In genomic region chr6:38739532-38739931, GRCh38 we compare ENCODE assay signal across 15 cellular contexts. TPM values are rescaled to one million over a fixed set of nuclear protein-coding genes. Genes with fewer than 3 reads are reported as not detected.
DNase-seq lines count a peak whose midpoint lies in the region; ATAC-seq and TF ChIP-seq lines count a peak whose summit lies in the region.
"Had no signal": no experiment of that assay in that cellular context is flagged by ENCODE, and none has a peak within 500 bp of the region (broad histone marks: within the 10 kb centered on the region; RNA-seq: fewer than 3 reads in every experiment).

No MANE protein-coding gene starts in this region.

- H3K79me2 ChIP-seq in OCI-LY1 (ENCODE audit: insufficient read depth, low read length): no peaks in the 10 kb centered on the region

- no peak overlapping the region for H2AFZ ChIP-seq in OCI-LY1 (ENCODE audit: low read length)

- no peaks in the 10 kb centered on the region for H3K4me1 ChIP-seq in OCI-LY1 (ENCODE audit: insufficient read depth, low read length, severe bottlenecking)
- H3K4me1 ChIP-seq in esophagus squamous epithelium: no peaks in the 10 kb centered on the region
- no peaks in the 10 kb centered on the region for H3K4me1 ChIP-seq in testis
- H3K4me1 ChIP-seq: BLaER1 treated with 17β-estradiol and CSF1 and Interleukin-3, amounts not matched to agents 10 nM and 100 nM had no signal

- no peak overlapping the region for H3K4me2 ChIP-seq in OCI-LY1 (ENCODE audit: low read length)
- H3K4me2 ChIP-seq: BLaER1 treated with 17β-estradiol and CSF1 and Interleukin-3, amounts not matched to agents 10 nM and 100 nM had no signal

- no peak overlapping the region for H3K4me3 Mint-ChIP-seq in activated CD8-positive, alpha-beta T cell treated with anti-CD3 and anti-CD28 coated beads for 36 hours
- H3K4me3 Mint-ChIP-seq in activated CD8-positive, alpha-beta T cell treated with anti-CD3 and anti-CD28 coated beads, Interleukin-2, amount 10 ng/mL, durations not matched to agents 7 days and 5 days: no peak overlapping the region
- H3K4me3 Mint-ChIP-seq: activated T-helper 17 cell treated with anti-CD3 and anti-CD28 coated beads, Interleukin-2, amount 50 U/mL, for 72 hours; IgD-negative memory B cell; stimulated activated memory B cell treated with anti-CD40 and anti-IgM and Interleukin-4, amounts not matched to agents 10 μg/mL and 1 μg/mL and 100 μg/mL, for 72 hours; T-helper 2 cell treated with Interferon-gamma antibody and Interleukin-4, amounts not matched to agents 5 μg/mL and 100 μg/mL, for 36 hours had no signal

- 36 to 47% methylated on average over 5 of the region's 5 CpGs for WGBS in esophagus squamous epithelium, 2 donors
- WGBS in testis, 2 donors: 58 to 65% methylated on average over 5 of the region's 5 CpGs

- H3K9me3 ChIP-seq in OCI-LY1 (ENCODE audit: low read length) (no peaks in the 10 kb centered on the region), esophagus squamous epithelium (no peaks in the 10 kb centered on the region), testis (no peaks in the 10 kb centered on the region)

- CTCF ChIA-PET in activated CD8-positive, alpha-beta T cell treated with anti-CD3 and anti-CD28 coated beads for 36 hours (lab: Charles Lee): interaction anchor here (1.0 kb wide), 1 partner anchor 12 kb away, joined by 3 read pairs; no protein-coding TSS in a partner anchor
- CTCF ChIA-PET in activated CD8-positive, alpha-beta T cell treated with anti-CD3 and anti-CD28 coated beads, Interleukin-2, amount 10 ng/mL, durations not matched to agents 7 days and 5 days (lab: Charles Lee): no interaction called here

- H3K4me3 ChIP-seq in OCI-LY1 (ENCODE audit: low read depth, low read length, poor library complexity, severe bottlenecking) (no peak overlapping the region), esophagus squamous epithelium (no peak overlapping the region), testis (no peak overlapping the region)
- H3K4me3 ChIP-seq: BLaER1 treated with 17β-estradiol and CSF1 and Interleukin-3, amounts not matched to agents 10 nM and 100 nM had no signal

- no peaks in the 10 kb centered on the region for H3K36me3 ChIP-seq in OCI-LY1 (ENCODE audit: insufficient read depth, low read length)
- no peaks in the 10 kb centered on the region for H3K36me3 ChIP-seq in esophagus squamous epithelium
- H3K36me3 ChIP-seq in testis (ENCODE audit: low read depth, missing control alignments): no peaks in the 10 kb centered on the region
- H3K36me3 ChIP-seq: BLaER1 treated with 17β-estradiol and CSF1 and Interleukin-3, amounts not matched to agents 10 nM and 100 nM had no signal

- H3K27me3 ChIP-seq in OCI-LY1 (ENCODE audit: insufficient read depth, low read length) (no peaks in the 10 kb centered on the region), esophagus squamous epithelium (peaks cover 0 to 21% (median 0%) of the 10 kb centered on the region in 4 donors), testis (no peaks in the 10 kb centered on the region)
- H3K27me3 ChIP-seq: BLaER1 treated with 17β-estradiol and CSF1 and Interleukin-3, amounts not matched to agents 10 nM and 100 nM had no signal

- H3K27ac ChIP-seq in OCI-LY1 (ENCODE audit: low read depth, low read length, poor library complexity, severe bottlenecking) (no peak overlapping the region), esophagus squamous epithelium (no peak overlapping the region), testis (no peak overlapping the region)
- H3K27ac ChIP-seq: BLaER1 treated with 17β-estradiol and CSF1 and Interleukin-3, amounts not matched to agents 10 nM and 100 nM had no signal

- intact Hi-C loops in activated CD8-positive, alpha-beta T cell treated with anti-CD3 and anti-CD28 coated beads for 36 hours (cut with micrococcal nuclease): no loop called here
- intact Hi-C loops in esophagus squamous epithelium (cut with DNase I) (no loop called here), testis (cut with DNase I; ENCODE audit: low total_unique reads) (no loop called here)

- H3K9ac ChIP-seq in OCI-LY1 (ENCODE audit: low read length): no peak overlapping the region; the same call in 1 of the 2 replicates
- H3K9ac ChIP-seq: BLaER1 treated with 17β-estradiol and CSF1 and Interleukin-3, amounts not matched to agents 10 nM and 100 nM had no signal

- DNase-seq in activated CD8-positive, alpha-beta T cell treated with anti-CD3 and anti-CD28 coated beads for 36 hours: no peak
- DNase-seq in activated CD8-positive, alpha-beta T cell treated with anti-CD3 and anti-CD28 coated beads, Interleukin-2, amount 10 ng/mL, durations not matched to agents 7 days and 5 days: no peak
- no peak for DNase-seq in esophagus squamous epithelium (lab: John Stamatoyannopoulos, UW)
- no peak for DNase-seq in testis
- no peak for DNase-seq in NOMO-1 (lab: John Stamatoyannopoulos, UW; ENCODE audit: unreplicated experiment in 2 of 2)
- DNase-seq in middle frontal gyrus (ENCODE audit: extremely low spot score, low spot score): no peak
- DNase-seq: hypothalamus, NCI-H524 treated with DMSO at 0.1 percent for 48 hours had no signal

- no peak overlapping the region for H3K27ac Mint-ChIP-seq in activated CD8-positive, alpha-beta T cell treated with anti-CD3 and anti-CD28 coated beads for 36 hours
- no peak overlapping the region for H3K27ac Mint-ChIP-seq in activated CD8-positive, alpha-beta T cell treated with anti-CD3 and anti-CD28 coated beads, Interleukin-2, amount 10 ng/mL, durations not matched to agents 7 days and 5 days
- H3K27ac Mint-ChIP-seq: activated T-helper 17 cell treated with anti-CD3 and anti-CD28 coated beads, Interleukin-2, amount 50 U/mL, for 72 hours; IgD-negative memory B cell; stimulated activated memory B cell treated with anti-CD40 and anti-IgM and Interleukin-4, amounts not matched to agents 10 μg/mL and 1 μg/mL and 100 μg/mL, for 72 hours; T-helper 2 cell treated with Interferon-gamma antibody and Interleukin-4, amounts not matched to agents 5 μg/mL and 100 μg/mL, for 36 hours had no signal

- no peaks in the 10 kb centered on the region for H3K4me1 Mint-ChIP-seq in activated CD8-positive, alpha-beta T cell treated with anti-CD3 and anti-CD28 coated beads for 36 hours (ENCODE audit: low read depth)
- H3K4me1 Mint-ChIP-seq in activated CD8-positive, alpha-beta T cell treated with anti-CD3 and anti-CD28 coated beads, Interleukin-2, amount 10 ng/mL, durations not matched to agents 7 days and 5 days (ENCODE audit: low read depth): no peaks in the 10 kb centered on the region
- H3K4me1 Mint-ChIP-seq: activated T-helper 17 cell treated with anti-CD3 and anti-CD28 coated beads, Interleukin-2, amount 50 U/mL, for 72 hours; IgD-negative memory B cell; stimulated activated memory B cell treated with anti-CD40 and anti-IgM and Interleukin-4, amounts not matched to agents 10 μg/mL and 1 μg/mL and 100 μg/mL, for 72 hours had no signal

- ATAC-seq in activated CD8-positive, alpha-beta T cell treated with anti-CD3 and anti-CD28 coated beads for 36 hours: no peak
- ATAC-seq in activated CD8-positive, alpha-beta T cell treated with anti-CD3 and anti-CD28 coated beads, Interleukin-2, amount 10 ng/mL, durations not matched to agents 7 days and 5 days: no peak
- no peak for ATAC-seq in HG02870 (IDR thresholded peaks at IDR 0.05; ENCODE audit: unreplicated experiment)
- ATAC-seq: activated T-helper 17 cell treated with anti-CD3 and anti-CD28 coated beads, Interleukin-2, amount 50 U/mL, for 72 hours; stimulated activated memory B cell treated with anti-CD40 and anti-IgM and Interleukin-4, amounts not matched to agents 10 μg/mL and 1 μg/mL and 100 μg/mL, for 72 hours had no signal

- TF ChIP-seq POLR2A in esophagus squamous epithelium (IDR thresholded peaks at IDR 0.05) (no peak), testis (IDR thresholded peaks at IDR 0.05) (no peak)

- H3K36me3 Mint-ChIP-seq in activated CD8-positive, alpha-beta T cell treated with anti-CD3 and anti-CD28 coated beads for 36 hours (ENCODE audit: low read depth): no peaks in the 10 kb centered on the region
- H3K36me3 Mint-ChIP-seq in activated CD8-positive, alpha-beta T cell treated with anti-CD3 and anti-CD28 coated beads, Interleukin-2, amount 10 ng/mL, durations not matched to agents 7 days and 5 days (ENCODE audit: low read depth): no peaks in the 10 kb centered on the region

- H3K9me2 ChIP-seq in OCI-LY1 (ENCODE audit: low read depth, low read length): no peaks in the 10 kb centered on the region

- H4K20me1 ChIP-seq in OCI-LY1 (ENCODE audit: insufficient read depth, low read length): no peaks in the 10 kb centered on the region
- H4K20me1 ChIP-seq: BLaER1 treated with 17β-estradiol and CSF1 and Interleukin-3, amounts not matched to agents 10 nM and 100 nM had no signal

- peaks cover 32% of the 10 kb centered on the region for H3K27me3 Mint-ChIP-seq in activated CD8-positive, alpha-beta T cell treated with anti-CD3 and anti-CD28 coated beads for 36 hours
- H3K27me3 Mint-ChIP-seq in activated CD8-positive, alpha-beta T cell treated with anti-CD3 and anti-CD28 coated beads, Interleukin-2, amount 10 ng/mL, durations not matched to agents 7 days and 5 days (ENCODE audit: low read depth): peaks cover 34% of the 10 kb centered on the region

- POLR2A ChIA-PET in activated CD8-positive, alpha-beta T cell treated with anti-CD3 and anti-CD28 coated beads for 36 hours (lab: Charles Lee): no interaction called here
- POLR2A ChIA-PET in activated CD8-positive, alpha-beta T cell treated with anti-CD3 and anti-CD28 coated beads, Interleukin-2, amount 10 ng/mL, durations not matched to agents 7 days and 5 days (lab: Charles Lee): no interaction called here

- no peaks in the 10 kb centered on the region for H3F3A ChIP-seq in OCI-LY1 (ENCODE audit: insufficient read depth, low read length)

- peak; percentile 36 for TF ChIP-seq CTCF in activated CD8-positive, alpha-beta T cell treated with anti-CD3 and anti-CD28 coated beads for 36 hours (IDR thresholded peaks at IDR 0.05)
- TF ChIP-seq CTCF in OCI-LY1 (IDR thresholded peaks at IDR 0.05; ENCODE audit: low read length) (peak; percentile 26; the same call in 1 of the 2 replicates), esophagus squamous epithelium (IDR thresholded peaks at IDR 0.05) (peak in 4 of 6 experiments; percentile 11 to 43 (median 24)), testis (IDR thresholded peaks at IDR 0.05) (peak in 2 of 3 experiments; percentile 5 to 37)

- peaks cover 3% of the 10 kb centered on the region for H3K9me3 Mint-ChIP-seq in activated CD8-positive, alpha-beta T cell treated with anti-CD3 and anti-CD28 coated beads for 36 hours
- no peaks in the 10 kb centered on the region for H3K9me3 Mint-ChIP-seq in activated CD8-positive, alpha-beta T cell treated with anti-CD3 and anti-CD28 coated beads, Interleukin-2, amount 10 ng/mL, durations not matched to agents 7 days and 5 days (ENCODE audit: insufficient read depth)
- H3K9me3 Mint-ChIP-seq: activated T-helper 17 cell treated with anti-CD3 and anti-CD28 coated beads, Interleukin-2, amount 50 U/mL, for 72 hours; T-helper 2 cell treated with Interferon-gamma antibody and Interleukin-4, amounts not matched to agents 5 μg/mL and 100 μg/mL, for 36 hours had no signal

RNA-seq across cellular contexts. Expression of gene DNAH8, which starts 24.4 kb away (rescaled TPM):
- total RNA-seq in activated CD8-positive, alpha-beta T cell treated with anti-CD3 and anti-CD28 coated beads for 36 hours: not detected
- not detected for total RNA-seq in activated CD8-positive, alpha-beta T cell treated with anti-CD3 and anti-CD28 coated beads, Interleukin-2, amount 10 ng/mL, durations not matched to agents 7 days and 5 days
- total RNA-seq in esophagus squamous epithelium: under 1 TPM in 2 of 4 donors, not detected in 2; under 0.01 to 0.03 TPM
- total RNA-seq in testis: 10 to 100 TPM; 17.2 to 23.7 TPM
- polyA plus RNA-seq in testis (ENCODE audit: insufficient read depth, low read depth, low replicate concordance): 19.0 TPM

RNA-seq across cellular contexts. Expression of gene GLO1, which starts 36.6 kb away (rescaled TPM):
- 100 to 1,000 TPM; 135 to 142 TPM for total RNA-seq in activated CD8-positive, alpha-beta T cell treated with anti-CD3 and anti-CD28 coated beads for 36 hours
- 10 to 100 TPM; 68.8 to 69.8 TPM for total RNA-seq in activated CD8-positive, alpha-beta T cell treated with anti-CD3 and anti-CD28 coated beads, Interleukin-2, amount 10 ng/mL, durations not matched to agents 7 days and 5 days
- 100 to 1,000 TPM in 1 of 4 donors, 10 to 100 TPM in 3; 53.4 to 104 (median 76.1) TPM for total RNA-seq in esophagus squamous epithelium
- total RNA-seq in testis: 10 to 100 TPM; 54.3 to 78.6 TPM
- 51.0 TPM for polyA plus RNA-seq in testis (ENCODE audit: insufficient read depth, low read depth, low replicate concordance)

Comparison
In these comparisons a context has a peak if more than half of its experiments do, and no peak if none do; other contexts are left out.
1. RNA of gene DNAH8, which starts 24.4 kb away (total RNA-seq): 17.2 to 23.7 TPM in testis; not detected in activated CD8-positive, alpha-beta T cell treated with anti-CD3 and anti-CD28 coated beads for 36 hours, not detected in activated CD8-positive, alpha-beta T cell treated with anti-CD3 and anti-CD28 coated beads, Interleukin-2, amount 10 ng/mL, durations not matched to agents 7 days and 5 days and under 0.01 to 0.03 TPM in esophagus squamous epithelium; every median in the first group is over 10 times any median in the second.
2. Peak in every context shown above with its lines, with median percentiles within 50 percentile points of each other: CTCF ChIP-seq.